In genomic region chr2:15745329-15745728, GRCh38 we compare ENCODE assay signal across 18 cellular contexts.
"Had no signal": no experiment of that assay in that cellular context is flagged by ENCODE, and none has a peak within 500 bp of the region (broad histone marks: within the 10 kb centered on the region; RNA-seq: fewer than 3 reads in every experiment).

No MANE protein-coding gene starts in this region.

- H3K27me3 ChIP-seq: esophagus squamous epithelium, right lobe of liver, tibial nerve had no signal

- H3K27ac ChIP-seq: foreskin keratinocyte, psoas muscle, right lobe of liver, spleen, tibial nerve had no signal

- H3K4me1 ChIP-seq: foreskin keratinocyte, parathyroid adenoma, right lobe of liver had no signal

- H3K27ac Mint-ChIP-seq: effector memory CD8-positive, alpha-beta T cell; immature natural killer cell; natural killer cell; stimulated activated memory B cell treated with anti-CD40 and anti-IgM and Interleukin-4, amounts not matched to agents 10 μg/mL and 1 μg/mL and 100 μg/mL, for 72 hours; stimulated activated naive CD8-positive, alpha-beta T cell treated with anti-CD3 and anti-CD28 coated beads, Interleukin-15, Interleukin-2, amounts not matched to agents 100 ng/mL and 50 ng/mL, for 24 hours had no signal

- H3K9me3 Mint-ChIP-seq: effector memory CD8-positive, alpha-beta T cell; natural killer cell had no signal

- H3K9me3 ChIP-seq: esophagus squamous epithelium, psoas muscle, right lobe of liver had no signal

- H3K36me3 Mint-ChIP-seq: immature natural killer cell; natural killer cell; stimulated activated memory B cell treated with anti-CD40 and anti-IgM and Interleukin-4, amounts not matched to agents 10 μg/mL and 1 μg/mL and 100 μg/mL, for 72 hours had no signal

- H3K4me3 Mint-ChIP-seq: effector memory CD8-positive, alpha-beta T cell; immature natural killer cell; natural killer cell; stimulated activated memory B cell treated with anti-CD40 and anti-IgM and Interleukin-4, amounts not matched to agents 10 μg/mL and 1 μg/mL and 100 μg/mL, for 72 hours; stimulated activated naive CD8-positive, alpha-beta T cell treated with anti-CD3 and anti-CD28 coated beads, Interleukin-15, Interleukin-2, amounts not matched to agents 100 ng/mL and 50 ng/mL, for 24 hours had no signal

- H3K36me3 ChIP-seq: esophagus squamous epithelium, right lobe of liver, spleen, tibial nerve had no signal

- ATAC-seq: effector memory CD8-positive, alpha-beta T cell; foreskin keratinocyte; natural killer cell; psoas muscle; stimulated activated memory B cell treated with anti-CD40 and anti-IgM and Interleukin-4, amounts not matched to agents 10 μg/mL and 1 μg/mL and 100 μg/mL, for 72 hours had no signal

- H3K4me3 ChIP-seq: esophagus squamous epithelium, psoas muscle, right lobe of liver, spleen, tibial nerve had no signal

- DNase-seq: effector memory CD8-positive, alpha-beta T cell; esophagus squamous epithelium; foreskin keratinocyte; immature natural killer cell; mammary epithelial cell; natural killer cell; occipital lobe; psoas muscle; retina; right lobe of liver; spleen; stimulated activated CD4-positive, alpha-beta T cell treated with anti-CD3 and anti-CD28 coated beads, Interleukin-15, amount 100 ng/mL, for 24 hours; stimulated activated CD4-positive, alpha-beta T cell treated with anti-CD3 and anti-CD28 coated beads, Interleukin-1b, Interleukin-23, amount 100 ng/mL, for 48 hours; stimulated activated CD4-positive, alpha-beta T cell treated with anti-CD3 and anti-CD28 coated beads, Interleukin-4, amount 100 ng/mL, for 24 hours had no signal

- H3K4me1 Mint-ChIP-seq: immature natural killer cell; natural killer cell; stimulated activated memory B cell treated with anti-CD40 and anti-IgM and Interleukin-4, amounts not matched to agents 10 μg/mL and 1 μg/mL and 100 μg/mL, for 72 hours had no signal
